ENCODE assay signal across 24 cellular contexts in the genomic region with DNA sequence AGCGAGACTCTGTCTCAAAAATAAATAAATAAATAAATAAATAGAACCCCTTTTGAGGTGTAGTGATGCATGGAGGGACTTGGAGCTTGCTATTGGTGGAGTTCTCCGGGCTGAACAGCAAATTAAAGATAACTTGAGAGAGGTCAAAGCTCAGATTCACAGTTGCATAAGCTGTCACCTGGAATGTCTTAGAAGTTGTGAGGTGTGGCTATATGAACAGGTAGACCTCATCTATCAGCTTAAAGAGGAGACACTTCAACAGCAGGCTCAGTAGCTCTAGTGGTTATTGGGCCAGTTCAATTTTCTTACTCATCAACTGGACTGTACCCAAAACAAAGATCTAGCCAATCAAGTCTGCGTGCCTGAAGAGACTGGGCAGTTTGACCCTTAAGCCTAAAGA. TPM values are rescaled to one million over a fixed set of nuclear protein-coding genes. Genes with fewer than 3 reads are reported as not detected.
DNase-seq lines count a peak whose midpoint lies in the region; ATAC-seq, FAIRE-seq and TF ChIP-seq lines count a peak whose summit lies in the region.
"Had no signal": no experiment of that assay in that cellular context is flagged by ENCODE, and none has a peak within 500 bp of the region (broad histone marks: within the 10 kb centered on the region; RNA-seq: fewer than 3 reads in every experiment).

No MANE protein-coding gene starts in this region.

- H3K27me3 ChIP-seq in SK-N-SH (ENCODE audit: insufficient read depth), result no peaks in the 10 kb centered on the region
- no peaks in the 10 kb centered on the region for H3K27me3 ChIP-seq in endothelial cell of umbilical vein (ENCODE audit: control insufficient read depth in 2 of 2, insufficient read depth in 2 of 2, low read length in 2 of 2)
- H3K27me3 ChIP-seq: SJSA1 had no signal

- H2AFZ ChIP-seq in SK-N-SH (ENCODE audit: low read depth) (peak overlapping the region; percentile 54; the same call in 1 of the 2 replicates), endothelial cell of umbilical vein (ENCODE audit: low read depth, low read length) (peak overlapping the region; percentile 71)

- POLR2A ChIA-PET in SK-N-SH (lab: Yijun Ruan, JAX) (no interaction called here), endothelial cell of umbilical vein (lab: Charles Lee) (interaction anchor here (1.1 to 2.7 kb wide), 3 partner anchors 17 to 67 kb away, joined by 3 to 11 read pairs (median 3); a partner anchor contains a TSS)

- H3K4me1 ChIP-seq in SK-N-SH (ENCODE audit: control insufficient read depth in 1 of 2, insufficient read depth in 2 of 2, low read depth in 1 of 2, low read length in 1 of 2), result peaks cover 2 to 27% of the 10 kb centered on the region in 2 experiments; a peak in 3 of 4 replicates
- peaks cover 33% of the 10 kb centered on the region for H3K4me1 ChIP-seq in endothelial cell of umbilical vein (ENCODE audit: control insufficient read depth, extremely low read depth, insufficient read depth, low read length)
- H3K4me1 ChIP-seq in mucosa of descending colon (ENCODE audit: low read depth), result no peaks in the 10 kb centered on the region

- FAIRE-seq in endothelial cell of umbilical vein (lab: Jason Lieb, UNC) (peak; percentile 38), H54 (lab: Jason Lieb, UNC) (no peak)
- FAIRE-seq: D721Med, GM12891, GM18507 had no signal

- H4K20me1 ChIP-seq in SK-N-SH (ENCODE audit: insufficient read depth) (no peaks in the 10 kb centered on the region), endothelial cell of umbilical vein (replicated peaks; ENCODE audit: control insufficient read depth, extremely low read depth, insufficient read depth, low read length) (no peaks in the 10 kb centered on the region)

- no peak for TF ChIP-seq RAD21 in SK-N-SH (IDR thresholded peaks at IDR 0.05; ENCODE audit: low read length)

- CTCF ChIA-PET in SK-N-SH (lab: Yijun Ruan, JAX), result interaction anchor here (0.9 to 1.0 kb wide), 2 partner anchors 12 to 72 kb away, joined by 3 to 5 read pairs; a partner anchor contains a TSS
- CTCF ChIA-PET in endothelial cell of umbilical vein (lab: Charles Lee), result interaction anchor here (3.3 to 6.8 kb wide), 3 partner anchors 12 to 72 kb away, joined by 11 to 39 read pairs (median 30); a partner anchor contains a TSS

- H3F3A ChIP-seq in SK-N-SH (replicated peaks; ENCODE audit: insufficient read depth), result peaks cover 44% of the 10 kb centered on the region

- WGBS in SK-N-SH (ENCODE audit: low lambda C conversion rate), result 96% methylated on average over 2 of the region's 3 CpGs

- TF ChIP-seq CTCF in SK-N-SH (IDR thresholded peaks at IDR 0.05), result no peak
- no peak for TF ChIP-seq CTCF in endothelial cell of umbilical vein (IDR thresholded peaks at IDR 0.05; ENCODE audit: extremely low read depth in 1 of 2, insufficient read depth in 1 of 2, low read depth in 1 of 2, low read length in 2 of 2)
- no peak for TF ChIP-seq CTCF in mucosa of descending colon (IDR thresholded peaks at IDR 0.05)

- H3K9ac ChIP-seq in SK-N-SH (peak overlapping the region; percentile 1; the same call in 1 of the 2 replicates), endothelial cell of umbilical vein (replicated peaks; ENCODE audit: extremely low read depth, insufficient read depth, low read length) (no peak overlapping the region)

- H3K79me2 ChIP-seq in SK-N-SH (ENCODE audit: insufficient read depth), result no peaks in the 10 kb centered on the region
- H3K79me2 ChIP-seq in endothelial cell of umbilical vein (ENCODE audit: control insufficient read depth, insufficient read depth, low read length), result no peaks in the 10 kb centered on the region

- H3K4me2 ChIP-seq in SK-N-SH, result peak overlapping the region; percentile 70
- peak overlapping the region; percentile 78 for H3K4me2 ChIP-seq in endothelial cell of umbilical vein (ENCODE audit: insufficient read depth, low read length)

- ATAC-seq in SK-N-SH treated with all-trans-retinoic acid at 6 μM for 48 hours (no peak), mucosa of descending colon (peak; percentile 60), GM18520 (IDR thresholded peaks at IDR 0.05; ENCODE audit: unreplicated experiment) (no peak), HG02885 (IDR thresholded peaks at IDR 0.05; ENCODE audit: poor library complexity, unreplicated experiment) (no peak)

- dilution Hi-C loops in endothelial cell of umbilical vein (cut with MboI; ENCODE audit: extremely low pct_ligation_motif_present, low sequenced_read_pairs), result no loop called here

- H3K9me3 ChIP-seq in SK-N-SH (no peaks in the 10 kb centered on the region), endothelial cell of umbilical vein (replicated peaks; ENCODE audit: control insufficient read depth, insufficient read depth, low read length) (no peaks in the 10 kb centered on the region), mucosa of descending colon (no peaks in the 10 kb centered on the region)
- H3K9me3 ChIP-seq: SJSA1 had no signal

- no peaks in the 10 kb centered on the region for H3K9me2 ChIP-seq in SK-N-SH

- no peak for DNase-seq in SK-N-SH
- no peak for DNase-seq in endothelial cell of umbilical vein (ENCODE audit: low read depth, low spot score)
- no peak for DNase-seq in mucosa of descending colon
- no peak for DNase-seq in NK-92 treated with Interleukin-12 subunit alpha and Interleukin-12 subunit beta, amount 100 ng/mL, for 24 hours (lab: John Stamatoyannopoulos, UW)
- no peak for DNase-seq in H54 (ENCODE audit: insufficient read length, low spot score)
- DNase-seq: CD4-positive, alpha-beta memory T cell; DMS79; GF-D8; GOT3; Kasumi-1; MV-4-11; NCI-H1417 treated with DMSO at 0.1 percent for 48 hours; NCI-H1930; NCI-H446; NCI-H69 had no signal

- BruUV-seq in endothelial cell of umbilical vein (replicated peaks; lab: Mats Ljungman, UMichigan), result no TSS peak

- no peak for TF ChIP-seq EP300 in SK-N-SH (IDR thresholded peaks at IDR 0.05; ENCODE audit: borderline replicate concordance in 1 of 2, low read depth in 1 of 2, low read length in 1 of 2)

- H3K27ac ChIP-seq in SK-N-SH (ENCODE audit: low read depth in 2 of 2, low read length in 1 of 2), result peak overlapping the region in 1 of 2 experiments; percentile 84; a peak in 3 of 4 replicates
- peak overlapping the region; percentile 98 for H3K27ac ChIP-seq in endothelial cell of umbilical vein (ENCODE audit: insufficient read depth, low read depth, low read length)
- H3K27ac ChIP-seq: 22Rv1 had no signal

- intact Hi-C loops in endothelial cell of umbilical vein (cut with micrococcal nuclease), result no loop called here
- intact Hi-C loops in mucosa of descending colon (cut with DNase I, micrococcal nuclease), result no loop called here

- H3K4me3 ChIP-seq in SK-N-SH (ENCODE audit: low read depth in 2 of 2, low read length in 1 of 2) (no peak overlapping the region), endothelial cell of umbilical vein (replicated peaks in 1 of 3; ENCODE audit: insufficient read depth in 1 of 3, low read depth in 1 of 3, low read length in 3 of 3) (no peak overlapping the region), mucosa of descending colon (no peak overlapping the region)
- H3K4me3 ChIP-seq: SJSA1 had no signal

- H3K36me3 ChIP-seq in SK-N-SH (replicated peaks in 1 of 2; ENCODE audit: control insufficient read depth in 1 of 2, insufficient read depth in 2 of 2, low read length in 1 of 2), result no peaks in the 10 kb centered on the region
- H3K36me3 ChIP-seq in endothelial cell of umbilical vein (ENCODE audit: control insufficient read depth in 2 of 2, extremely low read depth in 1 of 2, insufficient read depth in 2 of 2, low read length in 2 of 2), result no peaks in the 10 kb centered on the region
- H3K36me3 ChIP-seq in mucosa of descending colon (ENCODE audit: low read depth), result no peaks in the 10 kb centered on the region
- H3K36me3 ChIP-seq: SJSA1 had no signal

- TF ChIP-seq POLR2A in endothelial cell of umbilical vein (IDR thresholded peaks at IDR 0.05; ENCODE audit: low read depth, low read length) (no peak), H54 (IDR thresholded peaks at IDR 0.05; ENCODE audit: low read depth, low read length) (no peak)

- H3K9me1 ChIP-seq in endothelial cell of umbilical vein (replicated peaks; ENCODE audit: control insufficient read depth, extremely low read depth, insufficient read depth, low read length), result no peaks in the 10 kb centered on the region

RNA-seq across cellular contexts. Expression of a gene that starts 11.7 kb away (rescaled TPM):
- 98.4 and 119 TPM in 2 replicates for polyA plus RNA-seq in SK-N-SH (2012; rRNA removed)
- polyA plus RNA-seq in SK-N-SH (2012; cell fraction: cytosol; rRNA removed), result 37.8 and 54.3 TPM in 2 replicates
- polyA plus RNA-seq in SK-N-SH (2012; cell fraction: nucleus; rRNA removed), result 254 and 357 TPM in 2 replicates
- 108 and 127 TPM in 2 replicates for total RNA-seq in endothelial cell of umbilical vein
- 143 and 185 TPM in 2 replicates for polyA plus RNA-seq in endothelial cell of umbilical vein
- 70.0 and 88.1 TPM in 2 replicates for polyA plus RNA-seq in endothelial cell of umbilical vein (2011; cell fraction: cytosol; rRNA removed)
- polyA plus RNA-seq in endothelial cell of umbilical vein (2011; cell fraction: nucleus; rRNA removed), result 174 and 214 TPM in 2 replicates
- 57.7 and 58.8 TPM in 2 replicates for polyA plus RNA-seq in endothelial cell of umbilical vein (2012)
- 102 and 117 TPM in 2 replicates for polyA minus RNA-seq in endothelial cell of umbilical vein
- polyA minus RNA-seq in endothelial cell of umbilical vein (2011; cell fraction: cytosol; rRNA and poly(A)+ RNA removed), result 20.3 TPM
- polyA minus RNA-seq in endothelial cell of umbilical vein (2011; cell fraction: nucleus; rRNA and poly(A)+ RNA removed), result 37.9 and 67.7 TPM in 2 replicates
- total RNA-seq in mucosa of descending colon, result 10 to 100 TPM; 27.0 to 63.3 (median 31.1) TPM

RNA-seq across cellular contexts. Expression of a gene that starts 23.5 kb away (rescaled TPM):
- not detected in 2 replicates for polyA plus RNA-seq in SK-N-SH (2012; rRNA removed)
- polyA plus RNA-seq in SK-N-SH (2012; cell fraction: cytosol; rRNA removed), result not detected in 2 replicates
- not detected in 2 replicates for polyA plus RNA-seq in SK-N-SH (2012; cell fraction: nucleus; rRNA removed)
- not detected in 2 replicates for total RNA-seq in endothelial cell of umbilical vein
- polyA plus RNA-seq in endothelial cell of umbilical vein, result not detected in 2 replicates
- not detected in 2 replicates for polyA plus RNA-seq in endothelial cell of umbilical vein (2011; cell fraction: cytosol; rRNA removed)
- polyA plus RNA-seq in endothelial cell of umbilical vein (2011; cell fraction: nucleus; rRNA removed), result not detected in 2 replicates
- polyA plus RNA-seq in endothelial cell of umbilical vein (2012), result not detected in 2 replicates
- polyA minus RNA-seq in endothelial cell of umbilical vein, result not detected in 2 replicates
- not detected for polyA minus RNA-seq in endothelial cell of umbilical vein (2011; cell fraction: cytosol; rRNA and poly(A)+ RNA removed)
- polyA minus RNA-seq in endothelial cell of umbilical vein (2011; cell fraction: nucleus; rRNA and poly(A)+ RNA removed), result not detected in 2 replicates
- 1 to 10 TPM; 1.8 to 5.2 (median 2.8) TPM for total RNA-seq in mucosa of descending colon
- total RNA-seq: SJSA1 had no signal
- polyA plus RNA-seq: BJ had no signal

RNA-seq across cellular contexts. Expression of a gene that starts 31.7 kb away (rescaled TPM):
- 10.9 and 13.5 TPM in 2 replicates for polyA plus RNA-seq in SK-N-SH (2012; rRNA removed)
- polyA plus RNA-seq in SK-N-SH (2012; cell fraction: cytosol; rRNA removed), result 9.4 and 11.9 TPM in 2 replicates
- polyA plus RNA-seq in SK-N-SH (2012; cell fraction: nucleus; rRNA removed), result 4.1 and 4.7 TPM in 2 replicates
- 365 and 377 TPM in 2 replicates for total RNA-seq in endothelial cell of umbilical vein
- 1,085 and 1,188 TPM in 2 replicates for polyA plus RNA-seq in endothelial cell of umbilical vein
- polyA plus RNA-seq in endothelial cell of umbilical vein (2011; cell fraction: cytosol; rRNA removed), result 915 and 1,040 TPM in 2 replicates
- 372 and 386 TPM in 2 replicates for polyA plus RNA-seq in endothelial cell of umbilical vein (2011; cell fraction: nucleus; rRNA removed)
- 467 and 640 TPM in 2 replicates for polyA plus RNA-seq in endothelial cell of umbilical vein (2012)
- 533 and 550 TPM in 2 replicates for polyA minus RNA-seq in endothelial cell of umbilical vein
- not detected for polyA minus RNA-seq in endothelial cell of umbilical vein (2011; cell fraction: cytosol; rRNA and poly(A)+ RNA removed)
- 142 and 146 TPM in 2 replicates for polyA minus RNA-seq in endothelial cell of umbilical vein (2011; cell fraction: nucleus; rRNA and poly(A)+ RNA removed)
- 1 to 10 TPM; 3.4 to 8.5 (median 7.9) TPM for total RNA-seq in mucosa of descending colon
- polyA plus RNA-seq: CD4-positive, alpha-beta memory T cell had no signal

RNA-seq across cellular contexts. Expression of a gene that starts 54.9 kb away (rescaled TPM):
- polyA plus RNA-seq in SK-N-SH (2012; rRNA removed) (7.4 and 10.3 TPM in 2 replicates), endothelial cell of umbilical vein (23.2 and 26.0 TPM in 2 replicates)
- 10.7 and 14.5 TPM in 2 replicates for polyA plus RNA-seq in SK-N-SH (2012; cell fraction: cytosol; rRNA removed)
- 3.1 and 7.3 TPM in 2 replicates for polyA plus RNA-seq in SK-N-SH (2012; cell fraction: nucleus; rRNA removed)
- total RNA-seq in endothelial cell of umbilical vein (51.1 and 52.6 TPM in 2 replicates), mucosa of descending colon (10 to 100 TPM in 1 of 3 donors, 1 to 10 TPM in 2; 4.2 to 10.3 (median 5.1) TPM)
- 11.9 and 17.8 TPM in 2 replicates for polyA plus RNA-seq in endothelial cell of umbilical vein (2011; cell fraction: cytosol; rRNA removed)
- polyA plus RNA-seq in endothelial cell of umbilical vein (2011; cell fraction: nucleus; rRNA removed), result 191 and 204 TPM in 2 replicates
- 33.0 and 35.2 TPM in 2 replicates for polyA plus RNA-seq in endothelial cell of umbilical vein (2012)
- 24.1 and 26.7 TPM in 2 replicates for polyA minus RNA-seq in endothelial cell of umbilical vein
- 3.0 TPM for polyA minus RNA-seq in endothelial cell of umbilical vein (2011; cell fraction: cytosol; rRNA and poly(A)+ RNA removed)
- 39.1 and 53.2 TPM in 2 replicates for polyA minus RNA-seq in endothelial cell of umbilical vein (2011; cell fraction: nucleus; rRNA and poly(A)+ RNA removed)

Comparison
In these comparisons a context has a peak if more than half of its experiments do, and no peak if none do; other contexts are left out.
1. RNA of a gene that starts 31.7 kb away (total RNA-seq): 365 to 377 TPM in endothelial cell of umbilical vein; 3.4 to 8.5 TPM in mucosa of descending colon; every median in the first group is over 10 times any median in the second.